In the genomic region with DNA sequence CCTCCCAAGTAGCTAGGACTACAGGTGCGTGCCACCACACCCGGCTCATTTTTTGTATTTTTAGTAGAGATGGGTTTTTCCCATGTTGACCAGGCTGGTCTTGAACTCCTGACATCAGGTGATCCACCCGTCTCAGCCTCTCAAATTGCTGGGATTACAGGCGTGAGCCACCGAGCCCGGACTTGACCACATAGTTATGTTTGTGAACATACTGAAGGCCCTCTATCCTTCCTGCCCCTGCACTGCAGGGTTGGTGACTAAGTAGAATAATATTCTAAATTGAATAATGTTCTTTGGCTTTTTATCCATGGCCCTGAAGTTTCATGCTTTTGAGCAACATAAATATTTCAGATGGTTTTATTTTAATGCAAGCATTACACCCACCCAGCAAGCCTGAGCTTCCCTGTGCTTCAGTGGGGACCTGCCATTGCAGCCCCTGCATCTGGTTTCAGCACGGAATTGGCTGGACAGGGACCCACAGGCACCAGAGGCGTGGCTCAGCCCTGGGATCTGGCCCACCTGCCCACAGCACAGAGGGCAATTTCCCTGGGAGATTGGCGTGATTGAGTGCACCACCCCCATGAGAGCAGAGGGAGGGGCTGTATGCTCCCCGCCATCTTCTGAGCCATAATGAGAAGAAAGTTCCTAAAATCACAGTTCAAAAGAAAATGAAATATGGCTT, we compare ENCODE assay signal across 1 cellular context.
TF ChIP-seq lines count a peak whose summit lies in the region.

No MANE protein-coding gene starts in this region.

TF ChIP-seq in HCT116, 20 proteins besides CTCF, POLR2A, EP300 and RAD21 (continued from another document):
- TF ChIP-seq REST (IDR thresholded peaks at IDR 0.05; ENCODE audit: low read depth) (peak; percentile 45), CEBPB (IDR thresholded peaks at IDR 0.05; ENCODE audit: low read depth) (no peak), EZH2phosphoT487 (IDR thresholded peaks at IDR 0.05; ENCODE audit: borderline replicate concordance) (no peak), ELF1 (IDR thresholded peaks at IDR 0.05; ENCODE audit: borderline replicate concordance, low read depth) (no peak)
- TF ChIP-seq, protein P1, sequence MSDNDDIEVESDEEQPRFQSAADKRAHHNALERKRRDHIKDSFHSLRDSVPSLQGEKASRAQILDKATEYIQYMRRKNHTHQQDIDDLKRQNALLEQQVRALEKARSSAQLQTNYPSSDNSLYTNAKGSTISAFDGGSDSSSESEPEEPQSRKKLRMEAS (IDR thresholded peaks at IDR 0.05) = no peak
- TF ChIP-seq, protein P2, sequence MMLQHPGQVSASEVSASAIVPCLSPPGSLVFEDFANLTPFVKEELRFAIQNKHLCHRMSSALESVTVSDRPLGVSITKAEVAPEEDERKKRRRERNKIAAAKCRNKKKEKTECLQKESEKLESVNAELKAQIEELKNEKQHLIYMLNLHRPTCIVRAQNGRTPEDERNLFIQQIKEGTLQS (IDR thresholded peaks at IDR 0.05) = no peak
